In genomic region chr3:197151562-197151961, GRCh38 we compare ENCODE assay signal across 9 cellular contexts.
DNase-seq lines count a peak whose midpoint lies in the region; ATAC-seq and TF ChIP-seq lines count a peak whose summit lies in the region.
"Had no signal": no experiment of that assay in that cellular context is flagged by ENCODE, and none has a peak within 500 bp of the region (broad histone marks: within the 10 kb centered on the region; RNA-seq: fewer than 3 reads in every experiment).

No MANE protein-coding gene starts in this region.

- H3K27ac Mint-ChIP-seq in activated CD4-positive, alpha-beta T cell treated with anti-CD3 and anti-CD28 coated beads, Interleukin-2, amount 10 ng/mL, durations not matched to agents 24 days and 14 days = no peak overlapping the region

- H3K9me3 Mint-ChIP-seq in activated CD4-positive, alpha-beta T cell treated with anti-CD3 and anti-CD28 coated beads, Interleukin-2, amount 10 ng/mL, durations not matched to agents 24 days and 14 days = peaks cover 9% of the 10 kb centered on the region

- TF ChIP-seq POLR2A in heart left ventricle (IDR thresholded peaks at IDR 0.05) = no peak

- no peaks in the 10 kb centered on the region for H3K27me3 ChIP-seq in AG04450 (ENCODE audit: control insufficient read depth, insufficient read depth, low read length)
- no peaks in the 10 kb centered on the region for H3K27me3 ChIP-seq in HL-60 (ENCODE audit: insufficient read depth, poor library complexity, severe bottlenecking)
- H3K27me3 ChIP-seq in heart left ventricle = no peaks in the 10 kb centered on the region

- peaks cover 4% of the 10 kb centered on the region for H3K9me3 ChIP-seq in AG04450 (ENCODE audit: control insufficient read depth, insufficient read depth, low read length)
- peaks cover 0 to 26% (median 17%) of the 10 kb centered on the region in 12 donors for H3K9me3 ChIP-seq in heart left ventricle

- H3K4me3 Mint-ChIP-seq in activated CD4-positive, alpha-beta T cell treated with anti-CD3 and anti-CD28 coated beads, Interleukin-2, amount 10 ng/mL, durations not matched to agents 24 days and 14 days = no peak overlapping the region

- H3K27me3 Mint-ChIP-seq in activated CD4-positive, alpha-beta T cell treated with anti-CD3 and anti-CD28 coated beads, Interleukin-2, amount 10 ng/mL, durations not matched to agents 24 days and 14 days = no peaks in the 10 kb centered on the region

- peaks cover 38% of the 10 kb centered on the region for H3K36me3 Mint-ChIP-seq in activated CD4-positive, alpha-beta T cell treated with anti-CD3 and anti-CD28 coated beads, Interleukin-2, amount 10 ng/mL, durations not matched to agents 24 days and 14 days (ENCODE audit: low read depth)

- POLR2A ChIA-PET in AG04450 (lab: Yijun Ruan, JAX) (no interaction called here), RWPE1 (lab: Yijun Ruan, JAX; ENCODE audit: low non-redundant PET) (no interaction called here)

- CTCF ChIA-PET in AG04450 (lab: Charles Lee) (interaction anchor here (0.8 kb wide), 1 partner anchor 36 kb away, joined by 3 read pairs; no protein-coding TSS in a partner anchor), RWPE1 (lab: Yijun Ruan, JAX) (no interaction called here)

- H3K4me1 Mint-ChIP-seq in activated CD4-positive, alpha-beta T cell treated with anti-CD3 and anti-CD28 coated beads, Interleukin-2, amount 10 ng/mL, durations not matched to agents 24 days and 14 days = peaks cover 3% of the 10 kb centered on the region

- H3K27ac ChIP-seq in AG04450 (ENCODE audit: low read depth, low read length) = no peak overlapping the region
- H3K27ac ChIP-seq in HL-60 (replicated peaks) = no peak overlapping the region
- H3K27ac ChIP-seq in RWPE1 = no peak overlapping the region
- no peak overlapping the region for H3K27ac ChIP-seq in heart left ventricle

- peaks cover 0 to 26% (median 7%) of the 10 kb centered on the region in 12 donors for H3K4me1 ChIP-seq in heart left ventricle

- ATAC-seq in heart left ventricle = peak; percentile 55 to 95 (median 72)
- no peak for ATAC-seq in HG03354 (IDR thresholded peaks at IDR 0.05; ENCODE audit: poor library complexity, severe bottlenecking, unreplicated experiment)
- no peak for ATAC-seq in GM18502 (IDR thresholded peaks at IDR 0.05; ENCODE audit: poor library complexity, unreplicated experiment)

- peaks cover 0 to 11% (median 0%) of the 10 kb centered on the region in 9 donors for H3K36me3 ChIP-seq in heart left ventricle

- TF ChIP-seq CTCF in AG04450 (IDR thresholded peaks at IDR 0.05; ENCODE audit: low read depth, low read length) (no peak), HL-60 (IDR thresholded peaks at IDR 0.05; ENCODE audit: insufficient read depth, low read length) (no peak), RWPE1 (conservative IDR thresholded peaks at IDR 0.05; ENCODE audit: low read depth) (no peak), heart left ventricle (IDR thresholded peaks at IDR 0.05) (no peak)

- DNase-seq in AG04450 (ENCODE audit: low read depth, low spot score) (peak; percentile 18), HL-60 (ENCODE audit: low read depth in 1 of 2, low spot score in 1 of 2) (peak; percentile 50 to 51), RWPE1 (ENCODE audit: low spot score) (peak; percentile 26), heart left ventricle (peak in 3 of 5 donors; percentile 27 to 47 (median 39)), KG1 (lab: John Stamatoyannopoulos, UW) (no peak)
- DNase-seq in activated CD4-positive, alpha-beta T cell treated with anti-CD3 and anti-CD28 coated beads, Interleukin-2, amount 10 ng/mL, durations not matched to agents 24 days and 14 days = no peak
- DNase-seq: activated CD8-positive, alpha-beta memory T cell treated with anti-CD3 and anti-CD28 coated beads for 24 hours had no signal

- H3K4me3 ChIP-seq in AG04450 (ENCODE audit: low read depth, low read length) (no peak overlapping the region), HL-60 (replicated peaks; ENCODE audit: insufficient read depth, low read length) (no peak overlapping the region), heart left ventricle (no peak overlapping the region)

- intact Hi-C loops in heart left ventricle (cut with DNase I) = no loop called here
- intact Hi-C loops in activated CD4-positive, alpha-beta T cell treated with anti-CD3 and anti-CD28 coated beads, Interleukin-2, amount 10 ng/mL, durations not matched to agents 24 days and 14 days (cut with micrococcal nuclease) = no loop called here

- WGBS in heart left ventricle, 4 donors = 67 to 92% (median 81%) methylated on average over 1 of the region's 1 CpG

Comparison
In these comparisons a context has a peak if more than half of its experiments do, and no peak if none do; other contexts are left out.
1. DNase-seq: peak in AG04450 (single experiment), HL-60 (2 of 2), RWPE1 (single experiment) and heart left ventricle (3 of 5); none in KG1 (single experiment) and activated CD4-positive, alpha-beta T cell treated with anti-CD3 and anti-CD28 coated beads, Interleukin-2, amount 10 ng/mL, durations not matched to agents 24 days and 14 days (single experiment).
2. ATAC-seq: peak in heart left ventricle (4 of 4); none in HG03354 (single experiment) and GM18502 (single experiment).